Comparison of ENCODE assay signal across 6 cellular contexts in the genomic region with DNA sequence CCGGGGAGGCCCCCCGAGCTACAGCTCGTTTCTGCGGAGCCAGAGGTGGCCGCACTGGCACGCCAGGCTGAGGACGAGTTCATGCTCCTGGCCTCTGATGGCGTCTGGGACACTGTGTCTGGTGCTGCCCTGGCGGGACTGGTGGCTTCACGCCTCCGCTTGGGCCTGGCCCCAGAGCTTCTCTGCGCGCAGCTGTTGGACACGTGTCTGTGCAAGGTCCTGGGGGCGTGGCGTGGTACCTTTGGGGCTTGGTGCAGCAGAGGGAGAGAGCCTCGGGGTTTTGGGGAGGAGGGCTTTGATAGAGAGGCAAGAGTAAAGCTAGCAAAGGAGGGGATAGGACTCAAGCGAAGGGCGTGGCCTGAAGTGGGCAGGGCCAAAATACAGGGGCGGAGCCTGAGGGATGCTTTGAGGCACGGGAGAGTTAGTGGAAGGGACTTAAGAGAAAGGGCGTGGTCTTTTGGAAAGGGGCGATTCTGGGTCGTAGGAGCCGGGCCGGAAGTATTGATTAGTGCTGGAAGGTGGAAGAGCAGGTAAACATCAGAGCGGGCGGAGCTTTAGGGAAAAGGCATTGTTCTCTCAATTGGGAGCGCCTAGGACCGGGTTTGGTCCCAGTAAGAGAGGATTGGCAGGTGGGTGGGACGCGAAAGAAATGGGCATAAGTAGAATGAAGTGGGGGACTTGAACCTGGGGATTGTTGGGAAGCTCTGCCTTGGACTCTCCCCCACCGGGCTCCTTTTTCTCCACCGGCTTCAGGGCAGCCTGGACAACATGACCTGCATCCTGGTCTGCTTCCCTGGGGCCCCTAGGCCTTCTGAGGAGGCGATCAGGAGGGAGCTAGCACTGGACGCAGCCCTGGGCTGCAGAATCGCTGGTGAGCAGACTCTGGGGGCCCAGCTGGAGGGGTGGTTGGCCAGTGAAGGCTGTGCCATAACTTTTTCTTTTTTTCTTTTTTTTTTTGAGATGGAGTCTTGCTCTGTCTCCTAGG. TPM values are rescaled to one million over a fixed set of nuclear protein-coding genes. Genes with fewer than 3 reads are reported as not detected.
DNase-seq lines count a peak whose midpoint lies in the region; ATAC-seq and TF ChIP-seq lines count a peak whose summit lies in the region.

No MANE protein-coding gene starts in this region.

- H3K4me1 Mint-ChIP-seq in T-cell, result peaks cover 30 to 39% (median 36%) of the 10 kb centered on the region in 3 donors

- H3K27me3 Mint-ChIP-seq in T-cell, result peaks cover 6 to 7% of the 10 kb centered on the region in 2 donors

- ATAC-seq in T-cell (replicated peaks in 1 of 4), result peak in 3 of 4 experiments; percentile 3 to 33 (median 7)

- H3K27ac Mint-ChIP-seq in T-cell, result peak overlapping the region; percentile 47 to 74

- in situ Hi-C loops in GM13977 (cut with MboI; ENCODE audit: low pct_unique_long_range_greater_than_20kb, low sequenced_read_pairs, unreplicated experiment), result no loop called here

- TF ChIP-seq CTCF in GM13977 (IDR thresholded peaks at IDR 0.05; ENCODE audit: extremely low read depth, insufficient read depth, missing control alignments), result no peak
- no peak for TF ChIP-seq CTCF in epithelial cell of esophagus (IDR thresholded peaks at IDR 0.05; ENCODE audit: insufficient read depth, low read depth, low read length, missing control alignments)

- POLR2A ChIA-PET in T-cell (lab: Charles Lee), result interaction anchor here in 1 of 2 donors (0.6 kb wide), 1 partner anchor 22 kb away, joined by 5 read pairs; no protein-coding TSS in a partner anchor

- peaks cover 5% of the 10 kb centered on the region for H3K36me3 Mint-ChIP-seq in T-cell

- H3K4me3 Mint-ChIP-seq in T-cell, result peak overlapping the region; percentile 57 to 91 (median 62)

- CTCF ChIA-PET in T-cell (lab: Charles Lee), result interaction anchor here (0.6 kb wide), 2 partner anchors 64 to 160 kb away, joined by 3 read pairs; no protein-coding TSS in a partner anchor

- no peaks in the 10 kb centered on the region for H3K9me3 Mint-ChIP-seq in T-cell

- no peak overlapping the region for H3K4me3 ChIP-seq in epithelial cell of esophagus (ENCODE audit: low read length)

- DNase-seq in GM13977 (ENCODE audit: low spot score), result peak; percentile 72
- DNase-seq in T-cell, result peak in 29 of 34 experiments; percentile 27 to 68 (median 49)
- DNase-seq in epithelial cell of esophagus (ENCODE audit: low read depth), result peak; percentile 65
- peak; percentile 62 to 66 for DNase-seq in stimulated activated CD4-positive, alpha-beta T cell treated with anti-CD3 and anti-CD28 coated beads, Interleukin-2, amount 100 ng/mL, for 48 hours
- no peak for DNase-seq in NOMO-1 treated with DMSO at 0.1 percent for 48 hours (lab: John Stamatoyannopoulos, UW; ENCODE audit: unreplicated experiment)
- no peak for DNase-seq in NCI-H226

RNA-seq across cellular contexts. Expression of a gene that starts 1.2 kb away (rescaled TPM):
- total RNA-seq in T-cell, result 10 to 100 TPM in 2 of 5 donors, 1 to 10 TPM in 3; 5.6 to 14.6 (median 10.0) TPM

RNA-seq across cellular contexts. Expression of a gene that starts 2.6 kb away (rescaled TPM):
- 1 to 10 TPM; 1.7 to 2.5 (median 2.2) TPM for total RNA-seq in T-cell

RNA-seq across cellular contexts. Expression of a gene that starts 7.8 kb away (rescaled TPM):
- 100 to 1,000 TPM in 3 of 5 donors, 10 to 100 TPM in 2; 77.4 to 113 (median 101) TPM for total RNA-seq in T-cell

RNA-seq across cellular contexts. Expression of a gene that starts 31.7 kb away (rescaled TPM):
- total RNA-seq in T-cell, result 1,000 to 10,000 TPM in 1 of 5 donors, 100 to 1,000 TPM in 1, 10 to 100 TPM in 1, 1 to 10 TPM in 2; 6.7 to 1,173 (median 10.4) TPM

Comparison
In these comparisons a context has a peak if more than half of its experiments do, and no peak if none do; other contexts are left out.
1. DNase-seq: peak in GM13977 (single experiment), T-cell (29 of 34), epithelial cell of esophagus (single experiment) and stimulated activated CD4-positive, alpha-beta T cell treated with anti-CD3 and anti-CD28 coated beads, Interleukin-2, amount 100 ng/mL, for 48 hours (2 of 2); none in NOMO-1 treated with DMSO at 0.1 percent for 48 hours (single experiment) and NCI-H226 (single experiment).